In genomic region chr3:194070634-194071409, GRCh38 we compare ENCODE assay signal across 8 cellular contexts.
DNase-seq lines count a peak whose midpoint lies in the region; ATAC-seq and TF ChIP-seq lines count a peak whose summit lies in the region.

No MANE protein-coding gene starts in this region.

- no peak for TF ChIP-seq POLR2A in lower leg skin (IDR thresholded peaks at IDR 0.05)

- TF ChIP-seq CTCF in AG04449 (IDR thresholded peaks at IDR 0.05; ENCODE audit: insufficient read depth, low read length, missing control alignments) (no peak), lower leg skin (IDR thresholded peaks at IDR 0.05) (no peak)

- POLR2A ChIA-PET in AG04449 (lab: Yijun Ruan, JAX) = interaction anchor here (0.6 to 1.6 kb wide), 4 partner anchors 11 to 23 kb away, joined by 3 to 4 read pairs (median 4); no protein-coding TSS in a partner anchor

- ATAC-seq in GM18519 (IDR thresholded peaks at IDR 0.05; ENCODE audit: low FRiP score, unreplicated experiment) (peak; percentile 74), HG03025 (IDR thresholded peaks at IDR 0.05; ENCODE audit: low FRiP score, unreplicated experiment) (peak; percentile 86)

- intact Hi-C loops in lower leg skin (cut with DNase I; ENCODE audit: low total_unique reads) = no loop called here

- CTCF ChIA-PET in AG04449 (lab: Yijun Ruan, JAX) = interaction anchor here (0.9 to 1.4 kb wide), 2 partner anchors 15 to 28 kb away, joined by 3 to 4 read pairs; no protein-coding TSS in a partner anchor

- WGBS in lower leg skin, 2 donors = 0% methylated on average over 40 to 53 of the region's 84 CpGs

- DNase-seq in AG04449 (ENCODE audit: low read depth, low spot score) = no peak
- peak; percentile 75 for DNase-seq in NCI-H2107 treated with DMSO at 0.1 percent for 48 hours (lab: John Stamatoyannopoulos, UW; ENCODE audit: unreplicated experiment)
- peak; percentile 81 for DNase-seq in activated CD4-positive, alpha-beta T cell treated with anti-CD3 and anti-CD28 coated beads for 48 hours
- DNase-seq in dermis blood vessel endothelial cell = peak; percentile 98
- peak; percentile 79 to 96 for DNase-seq in lower leg skin (ENCODE audit: low spot score in 2 of 2)
- DNase-seq in stimulated activated CD4-positive, alpha-beta T cell treated with anti-CD3 and anti-CD28 coated beads, Interleukin-4, amount 100 ng/mL, for 24 hours = peak; percentile 66

- H3K4me3 ChIP-seq in AG04449 (ENCODE audit: low read depth, low read length) (peak overlapping the region; percentile 57), lower leg skin (ENCODE audit: low read depth, poor library complexity, severe bottlenecking) (no peak overlapping the region)
